In genomic region chr17:7294614-7295153, GRCh38 we compare ENCODE assay signal across 1 cellular context.
TF ChIP-seq lines count a peak whose summit lies in the region.

Gene YBX2 (minus strand): TSS chr17:7294639. CDS start chr17:7294500, 139 bp downstream.

TF ChIP-seq in GM23338, 12 proteins besides CTCF, POLR2A, EP300 and RAD21 (continued from another document):
- TF ChIP-seq REST (IDR thresholded peaks at IDR 0.05; ENCODE audit: unreplicated experiment) (no peak), EZH2phosphoT487 (IDR thresholded peaks at IDR 0.05; ENCODE audit: unreplicated experiment) (no peak), CREB1 (CRISPR knock-in tag; IDR thresholded peaks at IDR 0.05; ENCODE audit: low read depth) (no peak), NANOG (IDR thresholded peaks at IDR 0.05; ENCODE audit: borderline replicate concordance) (no peak), STAT1 (IDR thresholded peaks at IDR 0.05; ENCODE audit: unreplicated experiment) (no peak)
- TF ChIP-seq, protein P1, sequence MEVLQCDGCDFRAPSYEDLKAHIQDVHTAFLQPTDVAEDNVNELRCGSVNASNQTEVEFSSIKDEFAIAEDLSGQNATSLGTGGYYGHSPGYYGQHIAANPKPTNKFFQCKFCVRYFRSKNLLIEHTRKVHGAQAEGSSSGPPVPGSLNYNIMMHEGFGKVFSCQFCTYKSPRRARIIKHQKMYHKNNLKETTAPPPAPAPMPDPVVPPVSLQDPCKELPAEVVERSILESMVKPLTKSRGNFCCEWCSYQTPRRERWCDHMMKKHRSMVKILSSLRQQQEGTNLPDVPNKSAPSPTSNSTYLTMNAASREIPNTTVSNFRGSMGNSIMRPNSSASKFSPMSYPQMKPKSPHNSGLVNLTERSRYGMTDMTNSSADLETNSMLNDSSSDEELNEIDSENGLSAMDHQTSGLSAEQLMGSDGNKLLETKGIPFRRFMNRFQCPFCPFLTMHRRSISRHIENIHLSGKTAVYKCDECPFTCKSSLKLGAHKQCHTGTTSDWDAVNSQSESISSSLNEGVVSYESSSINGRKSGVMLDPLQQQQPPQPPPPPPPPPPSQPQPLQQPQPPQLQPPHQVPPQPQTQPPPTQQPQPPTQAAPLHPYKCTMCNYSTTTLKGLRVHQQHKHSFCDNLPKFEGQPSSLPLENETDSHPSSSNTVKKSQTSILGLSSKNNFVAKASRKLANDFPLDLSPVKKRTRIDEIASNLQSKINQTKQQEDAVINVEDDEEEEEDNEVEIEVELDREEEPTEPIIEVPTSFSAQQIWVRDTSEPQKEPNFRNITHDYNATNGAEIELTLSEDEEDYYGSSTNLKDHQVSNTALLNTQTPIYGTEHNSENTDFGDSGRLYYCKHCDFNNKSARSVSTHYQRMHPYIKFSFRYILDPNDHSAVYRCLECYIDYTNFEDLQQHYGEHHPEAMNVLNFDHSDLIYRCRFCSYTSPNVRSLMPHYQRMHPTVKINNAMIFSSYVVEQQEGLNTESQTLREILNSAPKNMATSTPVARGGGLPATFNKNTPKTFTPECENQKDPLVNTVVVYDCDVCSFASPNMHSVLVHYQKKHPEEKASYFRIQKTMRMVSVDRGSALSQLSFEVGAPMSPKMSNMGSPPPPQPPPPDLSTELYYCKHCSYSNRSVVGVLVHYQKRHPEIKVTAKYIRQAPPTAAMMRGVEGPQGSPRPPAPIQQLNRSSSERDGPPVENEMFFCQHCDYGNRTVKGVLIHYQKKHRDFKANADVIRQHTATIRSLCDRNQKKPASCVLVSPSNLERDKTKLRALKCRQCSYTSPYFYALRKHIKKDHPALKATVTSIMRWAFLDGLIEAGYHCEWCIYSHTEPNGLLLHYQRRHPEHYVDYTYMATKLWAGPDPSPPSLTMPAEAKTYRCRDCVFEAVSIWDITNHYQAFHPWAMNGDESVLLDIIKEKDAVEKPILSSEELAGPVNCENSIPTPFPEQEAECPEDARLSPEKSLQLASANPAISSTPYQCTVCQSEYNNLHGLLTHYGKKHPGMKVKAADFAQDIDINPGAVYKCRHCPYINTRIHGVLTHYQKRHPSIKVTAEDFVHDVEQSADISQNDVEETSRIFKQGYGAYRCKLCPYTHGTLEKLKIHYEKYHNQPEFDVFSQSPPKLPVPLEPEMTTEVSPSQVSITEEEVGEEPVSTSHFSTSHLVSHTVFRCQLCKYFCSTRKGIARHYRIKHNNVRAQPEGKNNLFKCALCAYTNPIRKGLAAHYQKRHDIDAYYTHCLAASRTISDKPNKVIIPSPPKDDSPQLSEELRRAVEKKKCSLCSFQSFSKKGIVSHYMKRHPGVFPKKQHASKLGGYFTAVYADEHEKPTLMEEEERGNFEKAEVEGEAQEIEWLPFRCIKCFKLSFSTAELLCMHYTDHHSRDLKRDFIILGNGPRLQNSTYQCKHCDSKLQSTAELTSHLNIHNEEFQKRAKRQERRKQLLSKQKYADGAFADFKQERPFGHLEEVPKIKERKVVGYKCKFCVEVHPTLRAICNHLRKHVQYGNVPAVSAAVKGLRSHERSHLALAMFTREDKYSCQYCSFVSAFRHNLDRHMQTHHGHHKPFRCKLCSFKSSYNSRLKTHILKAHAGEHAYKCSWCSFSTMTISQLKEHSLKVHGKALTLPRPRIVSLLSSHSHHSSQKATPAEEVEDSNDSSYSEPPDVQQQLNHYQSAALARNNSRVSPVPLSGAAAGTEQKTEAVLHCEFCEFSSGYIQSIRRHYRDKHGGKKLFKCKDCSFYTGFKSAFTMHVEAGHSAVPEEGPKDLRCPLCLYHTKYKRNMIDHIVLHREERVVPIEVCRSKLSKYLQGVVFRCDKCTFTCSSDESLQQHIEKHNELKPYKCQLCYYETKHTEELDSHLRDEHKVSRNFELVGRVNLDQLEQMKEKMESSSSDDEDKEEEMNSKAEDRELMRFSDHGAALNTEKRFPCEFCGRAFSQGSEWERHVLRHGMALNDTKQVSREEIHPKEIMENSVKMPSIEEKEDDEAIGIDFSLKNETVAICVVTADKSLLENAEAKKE (CRISPR knock-in tag; IDR thresholded peaks at IDR 0.05), result no peak
TF ChIP-seq in GM23338: peak in this region for 0.
